Comparison of ENCODE assay signal across 20 cellular contexts in genomic region chr7:1886361-1887064, GRCh38.
A peak's percentile ranks its signal among the peaks of the same experiment; 100 is the strongest.
DNase-seq lines count a peak whose midpoint lies in the region; ATAC-seq, FAIRE-seq and TF ChIP-seq lines count a peak whose summit lies in the region.
"Had no signal": no experiment of that assay in that cellular context is flagged by ENCODE, and none has a peak within 500 bp of the region (broad histone marks: within the 10 kb centered on the region; RNA-seq: fewer than 3 reads in every experiment).

No MANE protein-coding gene starts in this region.

- no peak overlapping the region for H2BK5ac ChIP-seq in IMR-90 (ENCODE audit: low read depth, low read length, poor library complexity, severe bottlenecking)

- no peak for TF ChIP-seq RAD21 in IMR-90 (IDR thresholded peaks at IDR 0.05; ENCODE audit: low read length)

- TF ChIP-seq EP300 in esophagus muscularis mucosa (IDR thresholded peaks at IDR 0.05) = no peak

- H3K9me3 ChIP-seq in IMR-90 (ENCODE audit: control insufficient read depth, insufficient read depth, low read length) = no peaks in the 10 kb centered on the region
- no peaks in the 10 kb centered on the region for H3K9me3 ChIP-seq in esophagus muscularis mucosa

- no peak overlapping the region for H3K27ac ChIP-seq in IMR-90 (ENCODE audit: insufficient read depth, low read length)
- peak overlapping the region; percentile 52 for H3K27ac ChIP-seq in VCaP
- H3K27ac ChIP-seq in esophagus muscularis mucosa (replicated peaks in 1 of 4) = no peak overlapping the region
- H3K27ac ChIP-seq: SK-N-MC had no signal

- H2AK5ac ChIP-seq in IMR-90 (ENCODE audit: low read depth, low read length) = no peak overlapping the region

- H2BK15ac ChIP-seq in IMR-90 (ENCODE audit: low read depth, low read length) = no peak overlapping the region

- no peak overlapping the region for H4K8ac ChIP-seq in IMR-90 (ENCODE audit: low read depth in 2 of 2, low read length in 2 of 2)

- no peak overlapping the region for H3K4me3 ChIP-seq in IMR-90 (ENCODE audit: insufficient read depth, low read depth, low read length)
- no peak overlapping the region for H3K4me3 ChIP-seq in esophagus muscularis mucosa
- H3K4me3 ChIP-seq: SK-N-MC, skin epidermis had no signal

- peaks cover 8% of the 10 kb centered on the region for H3K36me3 ChIP-seq in IMR-90 (ENCODE audit: control insufficient read depth, insufficient read depth, low read length)
- peaks cover 0 to 31% (median 15%) of the 10 kb centered on the region in 4 donors for H3K36me3 ChIP-seq in esophagus muscularis mucosa

- H2AFZ ChIP-seq in IMR-90 (replicated peaks; ENCODE audit: low read length, poor library complexity) = no peak overlapping the region

- H3K23ac ChIP-seq in IMR-90 (ENCODE audit: low read depth, low read length) = no peak overlapping the region

- TF ChIP-seq CTCF in IMR-90 (conservative IDR thresholded peaks at IDR 0.05; ENCODE audit: low read depth, low read length) = no peak
- peak; percentile 33 for TF ChIP-seq CTCF in VCaP (conservative IDR thresholded peaks at IDR 0.05)
- TF ChIP-seq CTCF in esophagus muscularis mucosa (IDR thresholded peaks at IDR 0.05) = no peak

- H3K56ac ChIP-seq in IMR-90 (ENCODE audit: extremely low read depth, insufficient read depth, low read length) = no peak overlapping the region

- ATAC-seq in IMR-90 (ENCODE audit: low read depth) (no peak), left ventricle myocardium superior (peak; percentile 89), GM18861 (IDR thresholded peaks at IDR 0.05; ENCODE audit: unreplicated experiment) (no peak), HG03175 (IDR thresholded peaks at IDR 0.05; ENCODE audit: unreplicated experiment) (no peak)

- 90% methylated on average over 12 of the region's 19 CpGs; no CpG with 5 or more reads in 1 of the 2 experiments for WGBS in IMR-90 (ENCODE audit: extremely low coverage in 2 of 2, insufficient read length in 1 of 2), 2 experiments
- 95% methylated on average over 11 of the region's 19 CpGs for WGBS in esophagus muscularis mucosa

- H3K4ac ChIP-seq in IMR-90 (ENCODE audit: low read depth, low read length) = no peak overlapping the region

- H3K27me3 ChIP-seq in IMR-90 (ENCODE audit: control insufficient read depth, insufficient read depth, low read length) (no peaks in the 10 kb centered on the region), esophagus muscularis mucosa (no peaks in the 10 kb centered on the region)

- H3K9ac ChIP-seq in IMR-90 (ENCODE audit: low read depth, low read length) = no peak overlapping the region

- no peak overlapping the region for H2BK120ac ChIP-seq in IMR-90 (ENCODE audit: low read depth, low read length)

- TF ChIP-seq POLR2A in IMR-90 (IDR thresholded peaks at IDR 0.05; ENCODE audit: low read depth, low read length) (no peak), esophagus muscularis mucosa (IDR thresholded peaks at IDR 0.05; ENCODE audit: low read depth) (no peak)

- H4K91ac ChIP-seq in IMR-90 (ENCODE audit: insufficient read depth, low read depth, low read length) = no peak overlapping the region

- FAIRE-seq in RCC 7860 (lab: Jason Lieb, UNC) = no peak
- FAIRE-seq: G401.6 had no signal

- dilution Hi-C loops in IMR-90 (cut with HindIII; ENCODE audit: low sequenced_read_pairs, unreplicated experiment) = no loop called here

- intact Hi-C loops in IMR-90 (cut with micrococcal nuclease) = no loop called here
- intact Hi-C loops in left ventricle myocardium superior (cut with micrococcal nuclease) = no loop called here
- intact Hi-C loops in esophagus muscularis mucosa (cut with DNase I) = no loop called here

- no TSS peak for BruUV-seq in IMR-90 (replicated peaks; lab: Mats Ljungman, UMichigan)

- no peak overlapping the region for H3K18ac ChIP-seq in IMR-90 (ENCODE audit: low read depth, low read length)

- no peak overlapping the region for H3K14ac ChIP-seq in IMR-90 (replicated peaks; ENCODE audit: low read depth, low read length)

- peak; percentile 53 for DNase-seq in DMS79 (lab: John Stamatoyannopoulos, UW)
- DNase-seq in IMR-90 = no peak
- peak; percentile 76 for DNase-seq in left ventricle myocardium superior
- no peak for DNase-seq in RCC 7860 (ENCODE audit: low spot score)
- DNase-seq in esophagus muscularis mucosa (ENCODE audit: extremely low spot score) = no peak
- DNase-seq: activated CD4-positive, alpha-beta T cell treated with anti-CD3 and anti-CD28 coated beads for 1 hour; activated effector memory CD4-positive, alpha-beta T cell treated with anti-CD3 and anti-CD28 coated beads, Interleukin-2, amount 50 U/mL, for 16 hours; Kasumi-1; naive B cell; NCI-H187 treated with DMSO at 0.1 percent for 48 hours; NCI-H524; OCI-M1; stimulated activated CD4-positive, alpha-beta T cell treated with anti-CD3 and anti-CD28 coated beads, Interleukin-4, amount 100 ng/mL, for 1 hour; T1000 had no signal

- peaks cover 33% of the 10 kb centered on the region for H3K9me1 ChIP-seq in IMR-90 (ENCODE audit: insufficient read depth, low read length)

- H3K4me2 ChIP-seq in IMR-90 (ENCODE audit: low read depth, low read length) = no peak overlapping the region

- H4K5ac ChIP-seq in IMR-90 (ENCODE audit: low read depth, low read length) = no peak overlapping the region

- peaks cover 11% of the 10 kb centered on the region for H4K20me1 ChIP-seq in IMR-90 (ENCODE audit: insufficient read depth, low read length)

- peaks cover 0 to 25% of the 10 kb centered on the region in 2 experiments; a peak in 3 of 4 replicates for H3K79me1 ChIP-seq in IMR-90 (ENCODE audit: low read depth in 1 of 2, low read length in 2 of 2)

- POLR2A ChIA-PET in IMR-90 (lab: Charles Lee; ENCODE audit: unreplicated experiment) = no interaction called here

- in situ Hi-C loops in IMR-90 (cut with MboI; ENCODE audit: low sequenced_read_pairs) = no loop called here

- H3K4me1 ChIP-seq in IMR-90 (ENCODE audit: control insufficient read depth, insufficient read depth, low read length) (peaks cover 19% of the 10 kb centered on the region), esophagus muscularis mucosa (peaks cover 0 to 11% (median 0%) of the 10 kb centered on the region in 4 donors)

- H2BK20ac ChIP-seq in IMR-90 (ENCODE audit: low read depth, low read length) = no peak overlapping the region

- CTCF ChIA-PET in IMR-90 (lab: Yijun Ruan, JAX) = no interaction called here

- H2AK9ac ChIP-seq in IMR-90 (replicated peaks; ENCODE audit: low read depth, low read length, poor library complexity) = peak overlapping the region; percentile 5

TF ChIP-seq in IMR-90, 13 proteins besides CTCF, POLR2A, EP300 and RAD21:
- no peak for TF ChIP-seq MAFK (IDR thresholded peaks at IDR 0.05; ENCODE audit: low read depth, low read length)
- no peak for TF ChIP-seq ELK1 (IDR thresholded peaks at IDR 0.05; ENCODE audit: borderline replicate concordance, low read depth, low read length)
- TF ChIP-seq MXI1 (IDR thresholded peaks at IDR 0.05; ENCODE audit: borderline replicate concordance, low read depth, low read length) = no peak
- no peak for TF ChIP-seq RFX5 (IDR thresholded peaks at IDR 0.05; ENCODE audit: low read depth, low read length)
- no peak for TF ChIP-seq NFE2L2 (IDR thresholded peaks at IDR 0.05; ENCODE audit: low read depth, low read length)
- no peak for TF ChIP-seq CEBPB (IDR thresholded peaks at IDR 0.05; ENCODE audit: low read depth, low read length)
- TF ChIP-seq USF2 (IDR thresholded peaks at IDR 0.05; ENCODE audit: low read depth, low read length) = no peak
- no peak for TF ChIP-seq SMC3 (IDR thresholded peaks at IDR 0.05; ENCODE audit: low read depth, low read length)
TF ChIP-seq in IMR-90: peak in this region for 0.

Comparison
In these comparisons a context has a peak if more than half of its experiments do, and no peak if none do; other contexts are left out.
1. DNase-seq: peak in DMS79 (single experiment) and left ventricle myocardium superior (single experiment); none in IMR-90 (single experiment), RCC 7860 (single experiment) and esophagus muscularis mucosa (single experiment).